Comparison of ENCODE assay signal across 18 cellular contexts in the genomic region with DNA sequence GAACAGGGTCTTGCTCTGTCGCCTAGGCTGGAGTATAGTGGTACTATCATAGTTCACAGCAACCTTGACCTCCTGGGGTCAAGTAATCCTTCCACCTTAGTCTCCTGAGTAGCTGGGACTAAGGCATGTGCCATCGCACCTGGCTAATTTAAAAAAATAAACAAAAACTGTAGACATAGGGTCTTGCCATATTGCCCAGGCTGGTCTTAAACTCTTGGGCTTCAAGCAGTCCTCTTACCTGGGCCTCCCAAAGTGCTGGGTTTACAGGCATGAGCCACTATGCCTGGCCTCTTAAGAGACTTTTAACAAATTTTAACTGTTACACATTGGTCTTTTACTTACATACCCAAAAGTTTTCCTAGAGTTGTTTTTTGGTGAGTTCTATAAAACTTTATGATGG. TPM values are rescaled to one million over a fixed set of nuclear protein-coding genes. Genes with fewer than 3 reads are reported as not detected.
DNase-seq lines count a peak whose midpoint lies in the region; ATAC-seq, FAIRE-seq and TF ChIP-seq lines count a peak whose summit lies in the region.
"Had no signal": no experiment of that assay in that cellular context is flagged by ENCODE, and none has a peak within 500 bp of the region (broad histone marks: within the 10 kb centered on the region; RNA-seq: fewer than 3 reads in every experiment).

No MANE protein-coding gene starts in this region.

- WGBS in GM12878 (ENCODE audit: insufficient coverage, insufficient replicate concordance, low lambda C conversion rate, missing lambda C conversion rate): 98% methylated on average over 2 of the region's 2 CpGs

- CTCF ChIA-PET in Calu3 (lab: Charles Lee) (no interaction called here), GM12878 (lab: Yijun Ruan, JAX) (no interaction called here)

- RAD21 ChIA-PET in GM12878 (lab: Charles Lee; ENCODE audit: unreplicated experiment): no interaction called here

- H3K4me3 Mint-ChIP-seq in Calu3 (ENCODE audit: low read depth, unreplicated experiment) (no peak overlapping the region), progenitor cell of endocrine pancreas (ENCODE audit: low read depth) (no peak overlapping the region)
- H3K4me3 Mint-ChIP-seq: CD14-positive monocyte had no signal

- H2AFZ ChIP-seq in Karpas-422 (ENCODE audit: low read length): no peak overlapping the region
- no peak overlapping the region for H2AFZ ChIP-seq in GM12878 (ENCODE audit: control insufficient read depth, low read depth, low read length)
- H2AFZ ChIP-seq: GM23248 had no signal

- H3K4me2 ChIP-seq in Karpas-422 (ENCODE audit: low read depth, low read length, poor library complexity, severe bottlenecking) (no peak overlapping the region), GM12878 (ENCODE audit: control insufficient read depth, insufficient read depth) (no peak overlapping the region)
- H3K4me2 ChIP-seq: BLaER1 had no signal

- no TSS peak for BruUV-seq in Calu3 (replicated peaks; lab: Mats Ljungman, UMichigan)
- BruUV-seq in GM12878 (replicated peaks; lab: Mats Ljungman, UMichigan): no TSS peak

- no peak for FAIRE-seq in GM12878 (lab: Jason Lieb, UNC)
- FAIRE-seq: HTR-8/SVneo had no signal

- H3K36me3 ChIP-seq in Karpas-422 (ENCODE audit: insufficient read depth, low read length) (no peaks in the 10 kb centered on the region), GM12878 (ENCODE audit: control insufficient read depth in 2 of 2, insufficient read depth in 2 of 2, low read length in 1 of 2) (no peaks in the 10 kb centered on the region)

- H3K9me2 ChIP-seq in Karpas-422 (replicated peaks; ENCODE audit: insufficient read depth, low read length): no peaks in the 10 kb centered on the region

- POLR2A ChIA-PET in GM12878 (lab: Charles Lee): interaction anchor here (0.6 kb wide), 1 partner anchor 24 kb away, joined by 3 read pairs; no protein-coding TSS in a partner anchor

- TF ChIP-seq CTCF in Calu3 (IDR thresholded peaks at IDR 0.05; ENCODE audit: unreplicated experiment) (no peak), GM12878 (IDR thresholded peaks at IDR 0.05 in 2 of 3, conservative IDR thresholded peaks at IDR 0.05 in 1 of 3; ENCODE audit: control insufficient read depth in 2 of 3, extremely low read depth in 1 of 3, insufficient read depth in 1 of 3, low read depth in 3 of 3, low read length in 3 of 3) (no peak), progenitor cell of endocrine pancreas (IDR thresholded peaks at IDR 0.05; ENCODE audit: unreplicated experiment) (no peak)

- H3K27ac ChIP-seq in Karpas-422 (ENCODE audit: low read length) (no peak overlapping the region), GM12878 (ENCODE audit: control insufficient read depth, insufficient read depth) (no peak overlapping the region)
- H3K27ac ChIP-seq: BLaER1, GM23248 had no signal

- no peak overlapping the region for H3K9ac ChIP-seq in Karpas-422 (ENCODE audit: low read length)
- H3K9ac ChIP-seq in GM12878 (ENCODE audit: control insufficient read depth, insufficient read depth, low read length): no peak overlapping the region
- H3K9ac ChIP-seq: BLaER1, GM23248 had no signal

- H3K79me2 ChIP-seq in Karpas-422 (ENCODE audit: low read length) (peaks cover 100% of the 10 kb centered on the region), GM12878 (ENCODE audit: control insufficient read depth, insufficient read depth, low read length) (peaks cover 82% of the 10 kb centered on the region)

- no peak for TF ChIP-seq EP300 in GM12878 (IDR thresholded peaks at IDR 0.05; ENCODE audit: borderline replicate concordance in 1 of 2, control insufficient read depth in 1 of 2, low read depth in 2 of 2, low read length in 2 of 2)

- TF ChIP-seq POLR2A in GM12878 (IDR thresholded peaks at IDR 0.05; ENCODE audit: low read depth, low read length): no peak

- H3K4me3 ChIP-seq in Karpas-422 (ENCODE audit: low read length) (no peak overlapping the region), GM12878 (no peak overlapping the region)
- H3K4me3 ChIP-seq: BLaER1, GM23248 had no signal

- DNase-seq in Calu3 (no peak), Karpas-422 (peak; percentile 42), GM12878 (ENCODE audit: low read depth, low spot score) (no peak), progenitor cell of endocrine pancreas (ENCODE audit: low spot score, unreplicated experiment) (no peak), NCI-H2227 treated with DMSO at 0.1 percent for 48 hours (lab: John Stamatoyannopoulos, UW) (no peak), posterior vena cava (ENCODE audit: low spot score) (no peak)
- DNase-seq in activated CD4-positive, alpha-beta T cell treated with anti-CD3 and anti-CD28 coated beads for 48 hours: no peak
- DNase-seq: 8988T; CD4-positive, alpha-beta memory T cell; DMS79 treated with DMSO at 0.1 percent for 48 hours; GF-D8; GM23248; H7 had no signal

- H3K9me3 ChIP-seq in Karpas-422 (ENCODE audit: low read length) (no peaks in the 10 kb centered on the region), GM12878 (replicated peaks; ENCODE audit: control insufficient read depth, insufficient read depth, low read length) (no peaks in the 10 kb centered on the region; the same call in 2 of the 3 replicates)

- H3K36me3 Mint-ChIP-seq in Calu3 (ENCODE audit: insufficient read depth, unreplicated experiment) (peaks cover 14% of the 10 kb centered on the region), progenitor cell of endocrine pancreas (ENCODE audit: insufficient read depth) (peaks cover 4% of the 10 kb centered on the region)
- H3K36me3 Mint-ChIP-seq: CD4-positive, alpha-beta memory T cell; IgD-negative memory B cell had no signal

- intact Hi-C loops in Calu3 (cut with micrococcal nuclease; ENCODE audit: unreplicated experiment): loop anchor here (2.0 to 5.0 kb wide), 3 partner anchors 13 to 183 kb away; a partner anchor contains a TSS
- intact Hi-C loops in GM12878 (cut with micrococcal nuclease; ENCODE audit: unreplicated experiment): no loop called here
- intact Hi-C loops in posterior vena cava (cut with DNase I): no loop called here

- H3K4me1 ChIP-seq in Karpas-422 (ENCODE audit: low read length) (peaks cover 16% of the 10 kb centered on the region), GM12878 (ENCODE audit: control insufficient read depth, insufficient read depth, low read length) (no peaks in the 10 kb centered on the region)
- H3K4me1 ChIP-seq: BLaER1 had no signal

- peak; percentile 17 for ATAC-seq in GM12878
- ATAC-seq: HCT116 had no signal

- H4K20me1 ChIP-seq in Karpas-422 (ENCODE audit: insufficient read depth, low read depth, low read length) (peaks cover 30% of the 10 kb centered on the region), GM12878 (ENCODE audit: control insufficient read depth, insufficient read depth) (no peaks in the 10 kb centered on the region)

- no peaks in the 10 kb centered on the region for H3K27me3 Mint-ChIP-seq in Calu3 (ENCODE audit: unreplicated experiment)
- no peaks in the 10 kb centered on the region for H3K27me3 Mint-ChIP-seq in progenitor cell of endocrine pancreas
- H3K27me3 Mint-ChIP-seq: CD4-positive, alpha-beta memory T cell; IgD-negative memory B cell had no signal

- H3K9me3 Mint-ChIP-seq in Calu3 (ENCODE audit: low read depth, unreplicated experiment) (no peaks in the 10 kb centered on the region), progenitor cell of endocrine pancreas (ENCODE audit: low read depth) (no peaks in the 10 kb centered on the region)
- H3K9me3 Mint-ChIP-seq: CD4-positive, alpha-beta memory T cell; IgD-negative memory B cell had no signal

- H3K4me1 Mint-ChIP-seq in Calu3 (ENCODE audit: low read depth, unreplicated experiment): peaks cover 61% of the 10 kb centered on the region
- peaks cover 21% of the 10 kb centered on the region for H3K4me1 Mint-ChIP-seq in progenitor cell of endocrine pancreas (ENCODE audit: low read depth)

- no peaks in the 10 kb centered on the region for H3K27me3 ChIP-seq in Karpas-422 (ENCODE audit: low read length)
- H3K27me3 ChIP-seq in GM12878 (replicated peaks in 1 of 2; ENCODE audit: control insufficient read depth in 2 of 2, insufficient read depth in 2 of 2, low read length in 1 of 2): no peaks in the 10 kb centered on the region
- H3K27me3 ChIP-seq: BLaER1 had no signal

- no peak for TF ChIP-seq RAD21 in GM12878 (IDR thresholded peaks at IDR 0.05; ENCODE audit: insufficient read depth, low read depth, low read length)

- SMC1A ChIA-PET in GM12878 (lab: Charles Lee; ENCODE audit: uncharacterized antibody, unreplicated experiment): no interaction called here

- in situ Hi-C loops in GM12878 (cut with MboI): no loop called here

- peak overlapping the region; percentile 54 for H3K27ac Mint-ChIP-seq in Calu3 (ENCODE audit: unreplicated experiment)
- H3K27ac Mint-ChIP-seq in progenitor cell of endocrine pancreas: peak overlapping the region; percentile 9
- H3K27ac Mint-ChIP-seq: CD4-positive, alpha-beta memory T cell; IgD-negative memory B cell had no signal

TF ChIP-seq in GM12878, 131 proteins besides CTCF, POLR2A, EP300 and RAD21 (continues in another document):
- no peak for TF ChIP-seq TCF12 (IDR thresholded peaks at IDR 0.05; ENCODE audit: low read depth, low read length)
- TF ChIP-seq RFX5 (IDR thresholded peaks at IDR 0.05; ENCODE audit: low read depth, low read length): no peak
- no peak for TF ChIP-seq EGR1 (IDR thresholded peaks at IDR 0.05; ENCODE audit: borderline replicate concordance in 1 of 2, low read depth in 2 of 2, low read length in 2 of 2)
- TF ChIP-seq CHD4 (IDR thresholded peaks at IDR 0.05): no peak

RNA-seq across cellular contexts. Expression of a gene that starts 12.4 kb away (rescaled TPM):
- total RNA-seq in Calu3 (2022) (105 and 121 TPM in 2 replicates), GM12878 (2014; rRNA removed) (22.9 and 29.5 TPM in 2 replicates), GM12878 (2014; rRNA removed; fragmentation: Illumina TruSeq; extraction: Trizol) (46.6 and 48.0 TPM in 2 replicates), GM12878 (2021) (23.6 and 27.9 TPM in 2 replicates), progenitor cell of endocrine pancreas (47.7 and 50.6 TPM in 2 replicates), posterior vena cava (10 to 100 TPM; 20.1 to 26.5 TPM)
- 19.3 and 42.7 TPM in 2 replicates for total RNA-seq in Karpas-422 (2014; rRNA removed; shearing (Covaris generic); ENCODE audit: low replicate concordance)
- total RNA-seq in GM12878 (2013; cell fraction: nucleolus; rRNA removed): 115 TPM in 2 replicates
- polyA plus RNA-seq in GM12878 (2011; ENCODE audit: low read depth): 9.9 TPM
- polyA plus RNA-seq in GM12878 (2011; rRNA removed) (23.7 and 43.8 TPM in 2 replicates), GM12878 (2014; fragmentation: Illumina TruSeq; extraction: Trizol) (34.2 and 48.4 TPM in 2 replicates), GM12878 (2014; fragmentation: Nextera tagmentation; extraction: Ambion mirVana) (1 to 10 TPM; 5.4 to 8.0 TPM), GM12878 (2014; rRNA removed) (12.6 and 15.1 TPM in 2 replicates), GM12878 (2016; fragmentation: Nextera tagmentation; extraction: Ambion mirVana) (10 to 100 TPM; 17.4 to 18.8 TPM)
- polyA plus RNA-seq in GM12878 (2011; cell fraction: cytosol; rRNA removed): 6.7 and 8.0 TPM in 2 replicates
- 10.7 and 12.6 TPM in 2 replicates for polyA plus RNA-seq in GM12878 (2011; cell fraction: nucleus; rRNA removed)
- polyA plus RNA-seq in GM12878 (2012): 20.5 and 20.9 TPM in 2 replicates
- 10.1 and 11.7 TPM in 2 replicates for polyA minus RNA-seq in GM12878 (2011; rRNA and poly(A)+ RNA removed)
- 9.0 TPM in 2 replicates for polyA minus RNA-seq in GM12878 (2011; cell fraction: cytosol; rRNA and poly(A)+ RNA removed)
- polyA minus RNA-seq in GM12878 (2011; cell fraction: nucleus; rRNA and poly(A)+ RNA removed): 19.7 and 29.3 TPM in 2 replicates
